Comparison of ENCODE assay signal across 16 cellular contexts in genomic region chr10:120729508-120729907, GRCh38.
"Had no signal": no experiment of that assay in that cellular context is flagged by ENCODE, and none has a peak within 500 bp of the region (broad histone marks: within the 10 kb centered on the region; RNA-seq: fewer than 3 reads in every experiment).

No MANE protein-coding gene starts in this region.

- DNase-seq: activated CD4-positive, alpha-beta T cell treated with anti-CD3 and anti-CD28 coated beads, Interleukin-2, amount 10 ng/mL, durations not matched to agents 7 days and 5 days; activated naive CD4-positive, alpha-beta T cell; activated naive CD8-positive, alpha-beta T cell treated with anti-CD3 and anti-CD28 coated beads, Interleukin-2, amount 10 ng/mL, durations not matched to agents 7 days and 5 days; activated T-cell treated with anti-CD3 and anti-CD28 coated beads for 4 hours; aorta; cerebellar nuclear complex; effector memory CD4-positive, alpha-beta T cell; heart left ventricle; nephron progenitor cell; occipital lobe; right lobe of liver; stimulated activated naive CD8-positive, alpha-beta T cell treated with anti-CD3 and anti-CD28 coated beads, Interleukin-15, Interleukin-2, amounts not matched to agents 100 U/mL and 50 U/mL, for 24 hours; T-helper 2 cell; upper lobe of left lung had no signal

- H3K27ac ChIP-seq: epithelial cell of prostate, heart left ventricle, right lobe of liver, upper lobe of left lung had no signal

- H3K4me3 ChIP-seq: heart left ventricle, right lobe of liver, smooth muscle cell, upper lobe of left lung had no signal
